9 cellular contexts compared by ENCODE assay signal in the genomic region with DNA sequence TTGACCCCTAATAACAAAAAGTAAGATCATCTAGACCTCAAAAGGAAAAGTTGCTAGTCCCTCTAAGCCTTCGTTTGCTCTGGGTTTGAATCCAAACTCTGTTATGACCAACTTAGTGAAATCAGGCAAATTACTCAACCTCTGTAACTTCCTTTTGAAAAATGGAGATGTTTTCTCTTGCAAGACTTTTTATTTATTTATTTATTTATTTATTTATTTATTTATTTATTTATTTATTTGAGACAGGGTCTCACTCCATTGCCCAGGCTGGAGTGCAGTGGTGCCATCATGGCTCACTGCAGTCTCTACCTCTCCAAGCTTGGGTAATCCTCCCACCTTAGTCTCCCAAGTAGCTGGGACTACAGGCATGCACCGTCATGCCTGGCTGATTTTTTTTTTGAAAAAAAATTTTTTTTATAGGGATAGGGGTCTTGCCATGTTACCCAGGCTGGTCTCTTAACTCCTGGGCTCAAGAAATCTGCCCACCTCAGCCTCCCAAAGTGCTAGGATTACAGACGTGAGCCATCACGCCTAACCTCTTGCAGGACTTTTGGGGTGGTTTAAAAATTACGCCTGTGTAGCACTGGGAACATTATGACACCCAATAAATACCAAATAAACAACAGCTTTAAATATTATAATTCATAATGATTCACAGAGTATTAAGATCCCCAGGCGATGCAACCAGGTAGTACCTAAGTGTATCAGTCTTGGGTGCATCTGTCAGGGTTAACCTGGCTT.
DNase-seq lines count a peak whose midpoint lies in the region; ATAC-seq and TF ChIP-seq lines count a peak whose summit lies in the region.
"Had no signal": no experiment of that assay in that cellular context is flagged by ENCODE, and none has a peak within 500 bp of the region (broad histone marks: within the 10 kb centered on the region; RNA-seq: fewer than 3 reads in every experiment).

No MANE protein-coding gene starts in this region.

- H3K27me3 Mint-ChIP-seq in CD8-positive, alpha-beta memory T cell, result no peaks in the 10 kb centered on the region
- peaks cover 6% of the 10 kb centered on the region for H3K27me3 Mint-ChIP-seq in neural progenitor cell (ENCODE audit: insufficient read depth, low read depth)

- ATAC-seq in GM21447 (IDR thresholded peaks at IDR 0.05; ENCODE audit: unreplicated experiment) (no peak), mucosa of descending colon (no peak)

- no peaks in the 10 kb centered on the region for H3K36me3 ChIP-seq in CD8-positive, alpha-beta memory T cell (ENCODE audit: insufficient read depth, low read length)
- no peaks in the 10 kb centered on the region for H3K36me3 ChIP-seq in Loucy (ENCODE audit: insufficient read depth, low read length)
- no peaks in the 10 kb centered on the region for H3K36me3 ChIP-seq in brain microvascular endothelial cell (replicated peaks)
- H3K36me3 ChIP-seq in neural progenitor cell, result no peaks in the 10 kb centered on the region
- H3K36me3 ChIP-seq in mucosa of descending colon (ENCODE audit: low read depth), result no peaks in the 10 kb centered on the region

- peak overlapping the region; percentile 70 for H3K4me2 ChIP-seq in Loucy (ENCODE audit: low read depth, low read length, poor library complexity, severe bottlenecking)
- peak overlapping the region; percentile 64 for H3K4me2 ChIP-seq in neural progenitor cell

- H3K9ac ChIP-seq in Loucy (ENCODE audit: low read depth, low read length, poor library complexity, severe bottlenecking) (peak overlapping the region; percentile 71), neural progenitor cell (no peak overlapping the region)

- H3K4me1 Mint-ChIP-seq in CD8-positive, alpha-beta memory T cell, result peaks cover 78 to 94% (median 91%) of the 10 kb centered on the region in 3 donors
- peaks cover 53% of the 10 kb centered on the region for H3K4me1 Mint-ChIP-seq in neural progenitor cell

- H3K79me2 ChIP-seq in Loucy (ENCODE audit: insufficient read depth, low read length) (no peaks in the 10 kb centered on the region; the same call in 1 of the 2 replicates), neural progenitor cell (ENCODE audit: low read depth) (peaks cover 4% of the 10 kb centered on the region)

- peak overlapping the region; percentile 16 for H3K4me3 ChIP-seq in CD8-positive, alpha-beta memory T cell (ENCODE audit: low read length)
- H3K4me3 ChIP-seq in Loucy (ENCODE audit: low read length, poor library complexity, severe bottlenecking), result peak overlapping the region; percentile 56
- no peak overlapping the region for H3K4me3 ChIP-seq in brain microvascular endothelial cell (ENCODE audit: low read depth, low read length)
- H3K4me3 ChIP-seq in neural progenitor cell, result no peak overlapping the region
- H3K4me3 ChIP-seq in mucosa of descending colon, result no peak overlapping the region

- H3K36me3 Mint-ChIP-seq in CD8-positive, alpha-beta memory T cell, result peaks cover 6 to 17% (median 11%) of the 10 kb centered on the region in 3 donors
- no peaks in the 10 kb centered on the region for H3K36me3 Mint-ChIP-seq in neural progenitor cell

- in situ Hi-C loops in brain microvascular endothelial cell (cut with HindIII; ENCODE audit: low pct_ligation_motif_present, low sequenced_read_pairs), result no loop called here

- no peaks in the 10 kb centered on the region; the same call in 1 of the 2 replicates for H3F3A ChIP-seq in Loucy (ENCODE audit: low read depth)
- H3F3A ChIP-seq in neural progenitor cell (ENCODE audit: low read depth), result peaks cover 50% of the 10 kb centered on the region

- intact Hi-C loops in mucosa of descending colon (cut with DNase I, micrococcal nuclease), result no loop called here

- H3K9me3 Mint-ChIP-seq in CD8-positive, alpha-beta memory T cell, result no peaks in the 10 kb centered on the region
- H3K9me3 Mint-ChIP-seq in neural progenitor cell, result no peaks in the 10 kb centered on the region

- POLR2A ChIA-PET in CD8-positive, alpha-beta memory T cell (lab: Charles Lee), result interaction anchor here (0.6 to 3.3 kb wide), 22 partner anchors 8 to 75 kb away, joined by 3 to 38 read pairs (median 5); partner anchors contain the start of gene PITPNC1

- no peaks in the 10 kb centered on the region for H3K9me2 ChIP-seq in Loucy (replicated peaks; ENCODE audit: low read depth, low read length)

- DNase-seq in CD8-positive, alpha-beta memory T cell, result no peak
- no peak for DNase-seq in brain microvascular endothelial cell
- no peak for DNase-seq in neural progenitor cell (ENCODE audit: low spot score)
- DNase-seq in central memory CD4-positive, alpha-beta T cell, result no peak
- DNase-seq in mucosa of descending colon, result no peak
- DNase-seq in nucleus accumbens (lab: John Stamatoyannopoulos, UW), result no peak
- DNase-seq: NCI-H510A had no signal

- no peaks in the 10 kb centered on the region for H3K9me3 ChIP-seq in CD8-positive, alpha-beta memory T cell (ENCODE audit: low read length)
- H3K9me3 ChIP-seq in Loucy (ENCODE audit: insufficient read depth, low read depth, low read length) (no peaks in the 10 kb centered on the region), neural progenitor cell (ENCODE audit: low read depth) (no peaks in the 10 kb centered on the region), mucosa of descending colon (no peaks in the 10 kb centered on the region)

- H3K27me3 ChIP-seq in CD8-positive, alpha-beta memory T cell (ENCODE audit: insufficient read depth, low read length, poor library complexity, severe bottlenecking), result no peaks in the 10 kb centered on the region
- H3K27me3 ChIP-seq in Loucy (ENCODE audit: insufficient read depth, low read length, poor library complexity, severe bottlenecking), result no peaks in the 10 kb centered on the region
- no peaks in the 10 kb centered on the region for H3K27me3 ChIP-seq in brain microvascular endothelial cell (replicated peaks)
- no peaks in the 10 kb centered on the region for H3K27me3 ChIP-seq in neural progenitor cell

- no peak for TF ChIP-seq CTCF in Loucy (conservative IDR thresholded peaks at IDR 0.05; ENCODE audit: low read length)
- no peak for TF ChIP-seq CTCF in brain microvascular endothelial cell (IDR thresholded peaks at IDR 0.05; ENCODE audit: low read depth, low read length, missing control alignments)
- no peak for TF ChIP-seq CTCF in neural progenitor cell (IDR thresholded peaks at IDR 0.05)
- no peak for TF ChIP-seq CTCF in mucosa of descending colon (IDR thresholded peaks at IDR 0.05)

- H3K27ac ChIP-seq in CD8-positive, alpha-beta memory T cell (ENCODE audit: low read depth, low read length), result peak overlapping the region; percentile 86
- peak overlapping the region; percentile 79 for H3K27ac ChIP-seq in brain microvascular endothelial cell
- H3K27ac ChIP-seq in neural progenitor cell, result peak overlapping the region; percentile 92

- CTCF ChIA-PET in CD8-positive, alpha-beta memory T cell (lab: Charles Lee), result interaction anchor here (0.9 to 3.8 kb wide), 22 partner anchors 8 to 72 kb away, joined by 3 to 49 read pairs (median 8); partner anchors contain the start of gene PITPNC1

- peak overlapping the region; percentile 49; the same call in 1 of the 2 replicates for H2AFZ ChIP-seq in Loucy (ENCODE audit: low read length)
- H2AFZ ChIP-seq in neural progenitor cell (replicated peaks), result no peak overlapping the region

- peaks cover 92% of the 10 kb centered on the region for H3K4me1 ChIP-seq in CD8-positive, alpha-beta memory T cell (ENCODE audit: insufficient read depth, low read length)
- H3K4me1 ChIP-seq in Loucy (ENCODE audit: insufficient read depth, low read length, poor library complexity, severe bottlenecking) (peaks cover 37% of the 10 kb centered on the region), neural progenitor cell (peaks cover 48% of the 10 kb centered on the region), mucosa of descending colon (ENCODE audit: low read depth) (no peaks in the 10 kb centered on the region)

- H4K20me1 ChIP-seq in Loucy (ENCODE audit: insufficient read depth, low read length, poor library complexity, severe bottlenecking) (no peaks in the 10 kb centered on the region), neural progenitor cell (ENCODE audit: low read depth) (no peaks in the 10 kb centered on the region)

- H3K4me3 Mint-ChIP-seq in CD8-positive, alpha-beta memory T cell, result peak overlapping the region; percentile 73 to 87 (median 80)
- peak overlapping the region; percentile 21 for H3K4me3 Mint-ChIP-seq in neural progenitor cell

- H3K27ac Mint-ChIP-seq in CD8-positive, alpha-beta memory T cell, result peak overlapping the region; percentile 91 to 100 (median 96)
- H3K27ac Mint-ChIP-seq in neural progenitor cell, result no peak overlapping the region

Comparison
In these comparisons a context has a peak if more than half of its experiments do, and no peak if none do; other contexts are left out.
1. H3K4me3 ChIP-seq: peak in CD8-positive, alpha-beta memory T cell (single experiment) and Loucy (single experiment); none in brain microvascular endothelial cell (single experiment), neural progenitor cell (single experiment) and mucosa of descending colon (single experiment).
2. Peak in every context shown above with its lines, with median percentiles within 50 percentile points of each other: H3K27ac ChIP-seq.